ENCODE assay signal across 8 cellular contexts in the genomic region with DNA sequence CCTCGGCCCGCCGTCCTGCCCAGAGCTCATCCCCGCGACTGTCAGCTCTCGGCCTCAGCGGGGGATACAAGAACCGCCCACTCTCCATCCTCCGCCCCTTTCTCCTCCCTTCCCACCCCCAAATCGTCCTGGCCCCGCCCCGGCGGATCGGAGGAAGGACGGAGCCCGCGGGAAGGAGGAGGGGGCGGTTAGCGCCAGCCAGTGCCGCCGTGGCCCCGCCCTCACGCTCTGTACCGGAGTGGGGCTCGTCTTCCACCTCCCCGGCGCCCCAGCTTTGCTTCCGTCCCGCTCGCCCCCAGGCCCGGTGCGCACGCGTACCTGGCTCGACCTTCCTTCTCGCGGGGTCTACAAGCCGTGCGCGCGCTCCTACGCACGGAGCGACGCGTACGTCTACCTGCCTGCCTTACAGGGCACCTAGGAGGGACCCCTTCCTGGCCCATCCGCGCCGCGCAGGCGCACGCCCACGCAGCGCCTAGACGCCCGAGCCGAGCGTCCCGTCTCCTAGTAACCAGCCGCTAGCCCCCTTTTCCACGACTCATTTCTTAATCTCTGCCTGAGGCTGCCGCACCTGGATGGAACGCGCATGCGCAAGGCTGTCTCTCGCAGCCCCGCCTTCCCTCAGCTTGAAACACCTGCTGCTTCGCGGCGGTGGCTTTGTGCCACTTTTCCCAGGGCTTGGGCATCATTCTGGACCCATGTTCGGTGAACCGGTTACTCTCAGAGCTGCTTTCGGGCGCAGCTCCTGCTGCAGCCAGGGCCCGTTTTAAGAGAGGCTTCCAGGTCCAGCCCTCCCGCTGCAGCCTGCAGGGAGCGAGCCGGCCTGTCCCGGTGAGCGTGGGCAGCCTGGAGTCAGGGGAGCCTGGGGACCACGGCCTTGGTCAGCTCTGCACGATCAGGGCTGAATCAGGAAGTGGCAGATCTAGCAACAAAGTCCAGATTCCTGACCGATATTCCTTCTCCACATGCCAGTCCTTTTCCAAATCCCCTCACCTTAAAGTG. TPM values are rescaled to one million over a fixed set of nuclear protein-coding genes. Genes with fewer than 3 reads are reported as not detected.
A peak's percentile ranks its signal among the peaks of the same experiment; 100 is the strongest.
DNase-seq lines count a peak whose midpoint lies in the region; ATAC-seq and TF ChIP-seq lines count a peak whose summit lies in the region.

A gene with protein sequence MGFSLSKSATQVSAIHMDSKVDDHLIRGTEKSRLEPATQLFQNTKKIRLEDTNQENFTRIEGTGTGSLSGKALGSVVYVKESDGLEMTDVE (plus strand): TSS at position 598 of the 999 bp plus-strand sequence. CDS start 8,852 bp downstream, outside the sequence.

- peaks cover 33% of the 10 kb centered on the region for H3K4me1 Mint-ChIP-seq in CD4-positive, alpha-beta T cell (ENCODE audit: low read depth)
- H3K4me1 Mint-ChIP-seq in activated CD4-positive, alpha-beta memory T cell treated with anti-CD3 and anti-CD28 coated beads for 36 hours (ENCODE audit: low read depth), result peaks cover 19% of the 10 kb centered on the region

- H3K36me3 Mint-ChIP-seq in CD4-positive, alpha-beta T cell (ENCODE audit: low read depth), result peaks cover 20% of the 10 kb centered on the region
- H3K36me3 Mint-ChIP-seq in activated CD4-positive, alpha-beta memory T cell treated with anti-CD3 and anti-CD28 coated beads for 36 hours, result no peaks in the 10 kb centered on the region

- ATAC-seq in CD4-positive, alpha-beta T cell (ENCODE audit: poor library complexity), result peak; percentile 85
- ATAC-seq in GM19463 (IDR thresholded peaks at IDR 0.05; ENCODE audit: unreplicated experiment), result peak; percentile 85

- 1% methylated on average over 55 to 62 of the region's 84 CpGs for WGBS in lower leg skin, 2 donors

- intact Hi-C loops in CD4-positive, alpha-beta T cell (cut with DNase I, micrococcal nuclease), result loop anchor here (1.0 to 2.0 kb wide), 4 partner anchors 13 to 195 kb away; a partner anchor contains a TSS
- intact Hi-C loops in activated CD4-positive, alpha-beta memory T cell treated with anti-CD3 and anti-CD28 coated beads for 36 hours (cut with micrococcal nuclease), result loop anchor here (1.0 to 10.0 kb wide), 5 partner anchors 13 to 487 kb away; a partner anchor contains a TSS
- intact Hi-C loops in dorsolateral prefrontal cortex (cut with DNase I) (loop anchor here (1.0 to 5.0 kb wide), 4 partner anchors 14 to 534 kb away; a partner anchor contains a TSS), lower leg skin (cut with DNase I; ENCODE audit: low total_unique reads) (no loop called here)

- H3K4me3 ChIP-seq in dorsolateral prefrontal cortex, result peak within 1 kb of the TSS; percentile 63 to 100 (median 89)
- peak within 1 kb of the TSS; percentile 75 for H3K4me3 ChIP-seq in lower leg skin (ENCODE audit: low read depth, poor library complexity, severe bottlenecking)

- no peaks in the 10 kb centered on the region for H3K9me3 ChIP-seq in CD4-positive, alpha-beta T cell (ENCODE audit: control insufficient read depth, low read length)

- H3K27me3 ChIP-seq in CD4-positive, alpha-beta T cell (ENCODE audit: control insufficient read depth, insufficient read depth, low read length), result no peaks in the 10 kb centered on the region
- H3K27me3 ChIP-seq in dorsolateral prefrontal cortex, result no peaks in the 10 kb centered on the region

- DNase-seq in CD4-positive, alpha-beta T cell, result peak; percentile 92 to 97 (median 96)
- DNase-seq in HK-2 (ENCODE audit: unreplicated experiment) (peak; percentile 97), NCI-H82 (lab: John Stamatoyannopoulos, UW) (peak; percentile 98), dorsolateral prefrontal cortex (peak; percentile 83 to 98 (median 94)), lower leg skin (ENCODE audit: low spot score in 2 of 2) (peak; percentile 94 to 99)
- peak; percentile 98 for DNase-seq in activated CD4-positive, alpha-beta memory T cell treated with anti-CD3 and anti-CD28 coated beads for 36 hours
- DNase-seq in stimulated activated CD4-positive, alpha-beta T cell treated with anti-CD3 and anti-CD28 coated beads, Interleukin-4, amount 100 ng/mL, for 4 hours, result peak; percentile 97

- TF ChIP-seq POLR2A in lower leg skin (IDR thresholded peaks at IDR 0.05), result no peak

- peak within 1 kb of the TSS; percentile 94 for H3K27ac Mint-ChIP-seq in CD4-positive, alpha-beta T cell
- H3K27ac Mint-ChIP-seq in activated CD4-positive, alpha-beta memory T cell treated with anti-CD3 and anti-CD28 coated beads for 36 hours, result peak within 1 kb of the TSS; percentile 88

- no peaks in the 10 kb centered on the region for H3K9me3 Mint-ChIP-seq in CD4-positive, alpha-beta T cell
- no peaks in the 10 kb centered on the region for H3K9me3 Mint-ChIP-seq in activated CD4-positive, alpha-beta memory T cell treated with anti-CD3 and anti-CD28 coated beads for 36 hours

- TF ChIP-seq CTCF in CD4-positive, alpha-beta T cell (IDR thresholded peaks at IDR 0.05), result no peak
- TF ChIP-seq CTCF in dorsolateral prefrontal cortex (IDR thresholded peaks at IDR 0.05 in 54 of 56, conservative IDR thresholded peaks at IDR 0.05 in 2 of 56; ENCODE audit: low read depth in 1 of 56, partially characterized antibody in 56 of 56), result peak in 8 of 56 donors; percentile 11 to 33 (median 22)
- TF ChIP-seq CTCF in lower leg skin (IDR thresholded peaks at IDR 0.05), result no peak

- peak within 1 kb of the TSS; percentile 85 for H3K27ac ChIP-seq in CD4-positive, alpha-beta T cell (ENCODE audit: low read depth, low read length)
- peak within 1 kb of the TSS; percentile 26 to 98 (median 93) for H3K27ac ChIP-seq in dorsolateral prefrontal cortex

- H3K27me3 Mint-ChIP-seq in CD4-positive, alpha-beta T cell, result no peaks in the 10 kb centered on the region
- H3K27me3 Mint-ChIP-seq in activated CD4-positive, alpha-beta memory T cell treated with anti-CD3 and anti-CD28 coated beads for 36 hours, result no peaks in the 10 kb centered on the region

- POLR2A ChIA-PET in CD4-positive, alpha-beta T cell (lab: Charles Lee), result interaction anchor here (0.5 to 4.3 kb wide), 25 partner anchors 9 to 1496 kb away, joined by 3 to 142 read pairs (median 3); a partner anchor contains a TSS
- POLR2A ChIA-PET in activated CD4-positive, alpha-beta memory T cell treated with anti-CD3 and anti-CD28 coated beads for 36 hours (lab: Charles Lee), result interaction anchor here (0.8 to 2.7 kb wide), 8 partner anchors 11 to 196 kb away, joined by 3 to 13 read pairs (median 4); a partner anchor contains a TSS

- CTCF ChIA-PET in CD4-positive, alpha-beta T cell (lab: Charles Lee), result interaction anchor here (0.7 to 2.8 kb wide), 6 partner anchors 10 to 349 kb away, joined by 3 to 13 read pairs (median 4); a partner anchor contains a TSS
- CTCF ChIA-PET in activated CD4-positive, alpha-beta memory T cell treated with anti-CD3 and anti-CD28 coated beads for 36 hours (lab: Charles Lee), result interaction anchor here (0.7 to 1.6 kb wide), 8 partner anchors 12 to 492 kb away, joined by 3 to 7 read pairs (median 4); a partner anchor contains a TSS

- peak within 1 kb of the TSS; percentile 97 for H3K4me3 Mint-ChIP-seq in CD4-positive, alpha-beta T cell
- H3K4me3 Mint-ChIP-seq in activated CD4-positive, alpha-beta memory T cell treated with anti-CD3 and anti-CD28 coated beads for 36 hours, result peak within 1 kb of the TSS; percentile 93

RNA-seq across cellular contexts. Expression of the gene that starts here (rescaled TPM):
- total RNA-seq in CD4-positive, alpha-beta T cell, result 1 to 10 TPM; 2.1 to 2.8 TPM
- under 1 TPM; 0.48 to 0.50 TPM for total RNA-seq in activated CD4-positive, alpha-beta memory T cell treated with anti-CD3 and anti-CD28 coated beads for 36 hours
- 1 to 10 TPM in 118 of 120 experiments, under 1 TPM in 2; 0.81 to 5.3 (median 2.5) TPM for total RNA-seq in dorsolateral prefrontal cortex
- total RNA-seq in lower leg skin, result 1 to 10 TPM; 1.2 to 4.2 (median 2.7) TPM

Comparison
In these comparisons a context has a peak if more than half of its experiments do, and no peak if none do; other contexts are left out.
1. Peak in every context shown above with its lines: DNase-seq, ATAC-seq, H3K4me3 ChIP-seq and H3K27ac ChIP-seq.
2. Peak in DNase-seq in activated CD4-positive, alpha-beta memory T cell treated with anti-CD3 and anti-CD28 coated beads for 36 hours; RNA of the gene not detected or under 1 TPM.